21 cellular contexts compared by ENCODE assay signal in genomic region chr18:39462436-39462835, GRCh38.
DNase-seq lines count a peak whose midpoint lies in the region; TF ChIP-seq lines count a peak whose summit lies in the region.
"Had no signal": no experiment of that assay in that cellular context is flagged by ENCODE, and none has a peak within 500 bp of the region (broad histone marks: within the 10 kb centered on the region; RNA-seq: fewer than 3 reads in every experiment).

No MANE protein-coding gene starts in this region.

- no peak overlapping the region for H2AFZ ChIP-seq in ACC112 (ENCODE audit: low read length, unreplicated experiment)
- H2AFZ ChIP-seq in mammary epithelial cell (ENCODE audit: low read depth, low read length) = no peak overlapping the region

- in situ Hi-C loops in mammary epithelial cell (cut with MboI; ENCODE audit: low sequenced_read_pairs in 2 of 2) = no loop called here

- dilution Hi-C loops in mammary epithelial cell (cut with HindIII; ENCODE audit: low sequenced_read_pairs) = no loop called here

- TF ChIP-seq CTCF in mammary epithelial cell (conservative IDR thresholded peaks at IDR 0.05 in 1 of 2, IDR thresholded peaks at IDR 0.05 in 1 of 2; ENCODE audit: extremely low read depth in 1 of 2, insufficient read depth in 1 of 2, low read depth in 1 of 2, low read length in 2 of 2) (no peak), fibroblast of villous mesenchyme (IDR thresholded peaks at IDR 0.05; ENCODE audit: insufficient read depth, low read depth, low read length) (no peak)

- DNase-seq in HCEC 1CT (peak; percentile 87), mammary epithelial cell (peak; percentile 85), fibroblast of villous mesenchyme (ENCODE audit: low read depth) (peak; percentile 17), Ammon's horn (ENCODE audit: low spot score) (no peak), GM19238 (ENCODE audit: insufficient read length, low spot score) (no peak), SHP77 (lab: John Stamatoyannopoulos, UW) (no peak), retina (no peak)
- DNase-seq: activated CD4-positive, CD25-positive, alpha-beta regulatory T cell treated with anti-CD3 and anti-CD28 coated beads, Interleukin-2, amount 50 U/mL, for 72 hours; activated CD8-positive, alpha-beta memory T cell treated with anti-CD3 and anti-CD28 coated beads, Interleukin-2, amount 50 U/mL, for 4 hours; activated naive CD4-positive, alpha-beta T cell treated with Interleukin-2 at 50 U/mL for 16 hours; Caco-2; GDM1; left lung; NCI-H2081; NCI-H510A; nucleus accumbens; right lobe of liver; stimulated activated naive CD8-positive, alpha-beta T cell treated with anti-CD3 and anti-CD28 coated beads, Interleukin-15, amount 100 ng/mL, for 72 hours had no signal

- H3K9me3 ChIP-seq in mammary epithelial cell (replicated peaks; ENCODE audit: insufficient read depth, low read length) = no peaks in the 10 kb centered on the region
- H3K9me3 ChIP-seq: Caco-2, gastroesophageal sphincter, right lobe of liver, SJSA1 had no signal

- WGBS in mammary epithelial cell (ENCODE audit: low coverage, missing lambda C conversion rate) = 57% methylated on average over 1 of the region's 1 CpG

- H3K4me2 ChIP-seq in mammary epithelial cell (ENCODE audit: insufficient read depth, low read depth, low read length) = no peak overlapping the region

- no TSS peak for BruUV-seq in mammary epithelial cell (replicated peaks; lab: Mats Ljungman, UMichigan)

- intact Hi-C loops in mammary epithelial cell (cut with micrococcal nuclease) = no loop called here

- H3K4me1 ChIP-seq in ACC112 (ENCODE audit: control insufficient read depth, insufficient read depth, low read length, unreplicated experiment) (peaks cover 19% of the 10 kb centered on the region), mammary epithelial cell (ENCODE audit: insufficient read depth, low read length) (no peaks in the 10 kb centered on the region)
- H3K4me1 ChIP-seq: Caco-2, gastroesophageal sphincter, left lung, right lobe of liver, SJSA1 had no signal

- H3K27ac ChIP-seq in ACC112 (ENCODE audit: low read depth, low read length) (peak overlapping the region; percentile 70), mammary epithelial cell (ENCODE audit: insufficient read depth, low read depth, low read length) (no peak overlapping the region)
- H3K27ac ChIP-seq: gastroesophageal sphincter, left lung, right lobe of liver, SJSA1 had no signal

- H3K27me3 ChIP-seq in ACC112 (ENCODE audit: insufficient read depth, low read length) (no peaks in the 10 kb centered on the region), mammary epithelial cell (ENCODE audit: insufficient read depth, low read length) (no peaks in the 10 kb centered on the region)
- H3K27me3 ChIP-seq: gastroesophageal sphincter, left lung, right lobe of liver, SJSA1 had no signal

- CTCF ChIA-PET in mammary epithelial cell (lab: Charles Lee; ENCODE audit: low non-redundant PET) = no interaction called here

- no peak overlapping the region for H3K9ac ChIP-seq in mammary epithelial cell (ENCODE audit: insufficient read depth, low read length)

- H3K4me3 ChIP-seq in ACC112 (ENCODE audit: low read depth, low read length) (no peak overlapping the region), mammary epithelial cell (replicated peaks in 1 of 3; ENCODE audit: insufficient read depth in 1 of 3, low read depth in 2 of 3, low read length in 3 of 3) (no peak overlapping the region), fibroblast of villous mesenchyme (ENCODE audit: low read depth, low read length) (no peak overlapping the region)
- H3K4me3 ChIP-seq: gastroesophageal sphincter, left lung, right lobe of liver, SJSA1 had no signal

- no peaks in the 10 kb centered on the region for H4K20me1 ChIP-seq in mammary epithelial cell (ENCODE audit: insufficient read depth, low read length)

- H3K79me2 ChIP-seq in ACC112 (ENCODE audit: control insufficient read depth, insufficient read depth, low read length, unreplicated experiment) = no peaks in the 10 kb centered on the region
- H3K79me2 ChIP-seq in mammary epithelial cell (ENCODE audit: insufficient read depth, low read length) = no peaks in the 10 kb centered on the region

- H3K36me3 ChIP-seq in ACC112 (ENCODE audit: insufficient read depth, low read length) = no peaks in the 10 kb centered on the region
- no peaks in the 10 kb centered on the region for H3K36me3 ChIP-seq in mammary epithelial cell (ENCODE audit: insufficient read depth, low read length)
- H3K36me3 ChIP-seq: gastroesophageal sphincter, left lung, right lobe of liver, SJSA1 had no signal

Comparison
In these comparisons a context has a peak if more than half of its experiments do, and no peak if none do; other contexts are left out.
1. DNase-seq: peak in HCEC 1CT (single experiment), mammary epithelial cell (single experiment) and fibroblast of villous mesenchyme (single experiment); none in Ammon's horn (single experiment), GM19238 (single experiment), SHP77 (0 of 2) and retina (single experiment).